ENCODE assay signal across 10 cellular contexts in the genomic region with DNA sequence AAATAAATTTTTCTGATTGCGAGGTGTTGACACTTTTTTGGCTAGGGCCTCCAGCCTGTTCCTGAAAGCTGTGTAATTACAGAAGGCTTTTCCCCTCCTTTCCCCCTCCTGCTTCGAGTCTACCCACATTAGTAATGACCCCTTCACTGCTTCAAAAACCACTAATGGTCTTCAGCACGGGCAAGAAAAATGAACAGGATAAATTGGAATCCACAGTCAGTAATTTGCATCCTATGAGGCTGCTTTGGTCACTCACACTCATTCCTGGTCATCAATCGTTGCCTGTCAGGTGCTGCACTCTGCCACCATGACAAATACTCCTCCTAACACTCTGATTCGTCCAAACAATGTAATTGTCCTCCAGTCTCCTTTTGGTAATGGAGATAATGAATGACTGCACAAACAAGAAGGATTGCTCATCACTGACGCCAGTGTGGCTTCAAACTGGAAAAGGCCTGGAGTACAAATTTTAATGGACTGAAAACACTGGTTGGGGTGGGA.
DNase-seq lines count a peak whose midpoint lies in the region; ATAC-seq and TF ChIP-seq lines count a peak whose summit lies in the region.
"Had no signal": no experiment of that assay in that cellular context is flagged by ENCODE, and none has a peak within 500 bp of the region (broad histone marks: within the 10 kb centered on the region; RNA-seq: fewer than 3 reads in every experiment).

No MANE protein-coding gene starts in this region.

- TF ChIP-seq CTCF in brain (conservative IDR thresholded peaks at IDR 0.05) (no peak), mesothelial cell of epicardium (IDR thresholded peaks at IDR 0.05; ENCODE audit: unreplicated experiment) (no peak)

- H3K4me3 Mint-ChIP-seq in brain (peak overlapping the region in 3 of 5 experiments; percentile 8 to 70 (median 52)), mesothelial cell of epicardium (no peak overlapping the region)
- no peak overlapping the region for H3K4me3 Mint-ChIP-seq in activated CD8-positive, alpha-beta memory T cell treated with anti-CD3 and anti-CD28 coated beads, Interleukin-2, amount 10 ng/mL, durations not matched to agents 7 days and 5 days
- H3K4me3 Mint-ChIP-seq: activated naive CD4-positive, alpha-beta T cell treated with anti-CD3 and anti-CD28 coated beads for 36 hours had no signal

- ATAC-seq in GM21717 (IDR thresholded peaks at IDR 0.05; ENCODE audit: unreplicated experiment): no peak
- no peak for ATAC-seq in activated CD8-positive, alpha-beta memory T cell treated with anti-CD3 and anti-CD28 coated beads, Interleukin-2, amount 10 ng/mL, durations not matched to agents 7 days and 5 days

- H3K27me3 Mint-ChIP-seq in brain: no peaks in the 10 kb centered on the region
- no peaks in the 10 kb centered on the region for H3K27me3 Mint-ChIP-seq in mesothelial cell of epicardium (ENCODE audit: low read depth)
- H3K27me3 Mint-ChIP-seq in activated CD8-positive, alpha-beta memory T cell treated with anti-CD3 and anti-CD28 coated beads, Interleukin-2, amount 10 ng/mL, durations not matched to agents 7 days and 5 days: no peaks in the 10 kb centered on the region

- H3K9me3 Mint-ChIP-seq in brain (no peaks in the 10 kb centered on the region), mesothelial cell of epicardium (no peaks in the 10 kb centered on the region)
- no peaks in the 10 kb centered on the region for H3K9me3 Mint-ChIP-seq in activated CD8-positive, alpha-beta memory T cell treated with anti-CD3 and anti-CD28 coated beads, Interleukin-2, amount 10 ng/mL, durations not matched to agents 7 days and 5 days (ENCODE audit: low read depth)
- H3K9me3 Mint-ChIP-seq: activated naive CD4-positive, alpha-beta T cell treated with anti-CD3 and anti-CD28 coated beads for 36 hours had no signal

- H3K4me1 Mint-ChIP-seq in brain (peaks cover 74% of the 10 kb centered on the region), mesothelial cell of epicardium (peaks cover 68% of the 10 kb centered on the region)
- H3K4me1 Mint-ChIP-seq in activated CD8-positive, alpha-beta memory T cell treated with anti-CD3 and anti-CD28 coated beads, Interleukin-2, amount 10 ng/mL, durations not matched to agents 7 days and 5 days: no peaks in the 10 kb centered on the region

- CTCF ChIA-PET in activated CD8-positive, alpha-beta memory T cell treated with anti-CD3 and anti-CD28 coated beads, Interleukin-2, amount 10 ng/mL, durations not matched to agents 7 days and 5 days (lab: Charles Lee): no interaction called here

- H3K36me3 Mint-ChIP-seq in brain: peaks cover 34% of the 10 kb centered on the region
- peaks cover 13% of the 10 kb centered on the region for H3K36me3 Mint-ChIP-seq in mesothelial cell of epicardium
- no peaks in the 10 kb centered on the region for H3K36me3 Mint-ChIP-seq in activated CD8-positive, alpha-beta memory T cell treated with anti-CD3 and anti-CD28 coated beads, Interleukin-2, amount 10 ng/mL, durations not matched to agents 7 days and 5 days

- H3K27ac Mint-ChIP-seq in brain (peak overlapping the region in 4 of 5 experiments; percentile 24 to 86 (median 79)), mesothelial cell of epicardium (peak overlapping the region; percentile 29)
- H3K27ac Mint-ChIP-seq in activated CD8-positive, alpha-beta memory T cell treated with anti-CD3 and anti-CD28 coated beads, Interleukin-2, amount 10 ng/mL, durations not matched to agents 7 days and 5 days: no peak overlapping the region
- H3K27ac Mint-ChIP-seq: activated naive CD4-positive, alpha-beta T cell treated with anti-CD3 and anti-CD28 coated beads for 36 hours had no signal

- DNase-seq in ELF-1 (ENCODE audit: low read depth, low spot score) (peak; percentile 19), NCI-H146 treated with DMSO at 0.1 percent for 48 hours (lab: John Stamatoyannopoulos, UW; ENCODE audit: unreplicated experiment) (peak; percentile 57), mesothelial cell of epicardium (ENCODE audit: low spot score in 2 of 2, unreplicated experiment in 2 of 2) (no peak), activated T-cell treated with anti-CD3 and anti-CD28 coated beads for 4 hours (no peak), NCI-H345 treated with DMSO at 0.1 percent for 48 hours (lab: John Stamatoyannopoulos, UW; ENCODE audit: unreplicated experiment) (no peak)
- DNase-seq in activated CD8-positive, alpha-beta memory T cell treated with anti-CD3 and anti-CD28 coated beads, Interleukin-2, amount 10 ng/mL, durations not matched to agents 7 days and 5 days: no peak
- DNase-seq: activated CD4-positive, alpha-beta T cell treated with anti-CD3 and anti-CD28 coated beads for 1 hour; activated naive CD4-positive, alpha-beta T cell treated with anti-CD3 and anti-CD28 coated beads for 36 hours had no signal

Comparison
In these comparisons a context has a peak if more than half of its experiments do, and no peak if none do; other contexts are left out.
1. DNase-seq: peak in ELF-1 (single experiment) and NCI-H146 treated with DMSO at 0.1 percent for 48 hours (single experiment); none in mesothelial cell of epicardium (0 of 2), activated T-cell treated with anti-CD3 and anti-CD28 coated beads for 4 hours (single experiment), NCI-H345 treated with DMSO at 0.1 percent for 48 hours (single experiment) and activated CD8-positive, alpha-beta memory T cell treated with anti-CD3 and anti-CD28 coated beads, Interleukin-2, amount 10 ng/mL, durations not matched to agents 7 days and 5 days (single experiment).
2. H3K4me3 Mint-ChIP-seq: peak in brain (3 of 5); none in mesothelial cell of epicardium (single experiment) and activated CD8-positive, alpha-beta memory T cell treated with anti-CD3 and anti-CD28 coated beads, Interleukin-2, amount 10 ng/mL, durations not matched to agents 7 days and 5 days (single experiment).